Comparison of ENCODE assay signal across 1 cellular context in the genomic region with DNA sequence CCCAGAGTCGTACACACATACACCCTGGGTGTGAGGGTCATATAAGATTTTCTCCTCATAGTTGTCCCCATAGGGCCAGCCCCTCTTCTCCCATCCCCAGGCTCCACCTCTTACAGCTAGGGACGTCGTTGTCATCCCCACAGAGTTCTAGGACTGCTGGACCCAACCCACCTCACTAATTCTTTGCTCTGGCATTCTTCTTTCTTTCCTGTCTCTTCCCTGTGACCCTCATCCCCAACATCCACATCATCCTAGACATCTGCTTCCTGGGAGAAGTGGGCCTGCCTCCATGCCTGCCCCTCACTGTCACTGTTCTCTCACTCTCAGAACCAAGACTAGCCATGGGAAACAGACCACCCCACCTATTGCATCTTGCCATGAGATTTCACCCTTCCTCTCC.
TF ChIP-seq lines count a peak whose summit lies in the region.

No MANE protein-coding gene starts in this region.

TF ChIP-seq in K562, 482 proteins besides CTCF, POLR2A, EP300 and RAD21 (continued from another document):
- TF ChIP-seq, protein P1, sequence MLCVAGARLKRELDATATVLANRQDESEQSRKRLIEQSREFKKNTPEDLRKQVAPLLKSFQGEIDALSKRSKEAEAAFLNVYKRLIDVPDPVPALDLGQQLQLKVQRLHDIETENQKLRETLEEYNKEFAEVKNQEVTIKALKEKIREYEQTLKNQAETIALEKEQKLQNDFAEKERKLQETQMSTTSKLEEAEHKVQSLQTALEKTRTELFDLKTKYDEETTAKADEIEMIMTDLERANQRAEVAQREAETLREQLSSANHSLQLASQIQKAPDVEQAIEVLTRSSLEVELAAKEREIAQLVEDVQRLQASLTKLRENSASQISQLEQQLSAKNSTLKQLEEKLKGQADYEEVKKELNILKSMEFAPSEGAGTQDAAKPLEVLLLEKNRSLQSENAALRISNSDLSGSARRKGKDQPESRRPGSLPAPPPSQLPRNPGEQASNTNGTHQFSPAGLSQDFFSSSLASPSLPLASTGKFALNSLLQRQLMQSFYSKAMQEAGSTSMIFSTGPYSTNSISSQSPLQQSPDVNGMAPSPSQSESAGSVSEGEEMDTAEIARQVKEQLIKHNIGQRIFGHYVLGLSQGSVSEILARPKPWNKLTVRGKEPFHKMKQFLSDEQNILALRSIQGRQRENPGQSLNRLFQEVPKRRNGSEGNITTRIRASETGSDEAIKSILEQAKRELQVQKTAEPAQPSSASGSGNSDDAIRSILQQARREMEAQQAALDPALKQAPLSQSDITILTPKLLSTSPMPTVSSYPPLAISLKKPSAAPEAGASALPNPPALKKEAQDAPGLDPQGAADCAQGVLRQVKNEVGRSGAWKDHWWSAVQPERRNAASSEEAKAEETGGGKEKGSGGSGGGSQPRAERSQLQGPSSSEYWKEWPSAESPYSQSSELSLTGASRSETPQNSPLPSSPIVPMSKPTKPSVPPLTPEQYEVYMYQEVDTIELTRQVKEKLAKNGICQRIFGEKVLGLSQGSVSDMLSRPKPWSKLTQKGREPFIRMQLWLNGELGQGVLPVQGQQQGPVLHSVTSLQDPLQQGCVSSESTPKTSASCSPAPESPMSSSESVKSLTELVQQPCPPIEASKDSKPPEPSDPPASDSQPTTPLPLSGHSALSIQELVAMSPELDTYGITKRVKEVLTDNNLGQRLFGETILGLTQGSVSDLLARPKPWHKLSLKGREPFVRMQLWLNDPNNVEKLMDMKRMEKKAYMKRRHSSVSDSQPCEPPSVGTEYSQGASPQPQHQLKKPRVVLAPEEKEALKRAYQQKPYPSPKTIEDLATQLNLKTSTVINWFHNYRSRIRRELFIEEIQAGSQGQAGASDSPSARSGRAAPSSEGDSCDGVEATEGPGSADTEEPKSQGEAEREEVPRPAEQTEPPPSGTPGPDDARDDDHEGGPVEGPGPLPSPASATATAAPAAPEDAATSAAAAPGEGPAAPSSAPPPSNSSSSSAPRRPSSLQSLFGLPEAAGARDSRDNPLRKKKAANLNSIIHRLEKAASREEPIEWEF (CRISPR knock-in tag; IDR thresholded peaks at IDR 0.05): no peak
